8 cellular contexts compared by ENCODE assay signal in genomic region chr7:52911795-52912194, GRCh38.
"Had no signal": no experiment of that assay in that cellular context is flagged by ENCODE, and none has a peak within 500 bp of the region (broad histone marks: within the 10 kb centered on the region; RNA-seq: fewer than 3 reads in every experiment).

No MANE protein-coding gene starts in this region.

- H3K27ac ChIP-seq: HL-60 had no signal

- DNase-seq: H9, HCEC 1CT, KBM-7 had no signal

- H2AFZ ChIP-seq: GM23338 had no signal

- FAIRE-seq: H1, H54, HepG2 had no signal

- H3K4me3 ChIP-seq: GM23338 had no signal

- ATAC-seq: GM23338, HepG2 had no signal

- H3K4me2 ChIP-seq: GM23338 had no signal
